ENCODE assay signal across 16 cellular contexts in the genomic region with DNA sequence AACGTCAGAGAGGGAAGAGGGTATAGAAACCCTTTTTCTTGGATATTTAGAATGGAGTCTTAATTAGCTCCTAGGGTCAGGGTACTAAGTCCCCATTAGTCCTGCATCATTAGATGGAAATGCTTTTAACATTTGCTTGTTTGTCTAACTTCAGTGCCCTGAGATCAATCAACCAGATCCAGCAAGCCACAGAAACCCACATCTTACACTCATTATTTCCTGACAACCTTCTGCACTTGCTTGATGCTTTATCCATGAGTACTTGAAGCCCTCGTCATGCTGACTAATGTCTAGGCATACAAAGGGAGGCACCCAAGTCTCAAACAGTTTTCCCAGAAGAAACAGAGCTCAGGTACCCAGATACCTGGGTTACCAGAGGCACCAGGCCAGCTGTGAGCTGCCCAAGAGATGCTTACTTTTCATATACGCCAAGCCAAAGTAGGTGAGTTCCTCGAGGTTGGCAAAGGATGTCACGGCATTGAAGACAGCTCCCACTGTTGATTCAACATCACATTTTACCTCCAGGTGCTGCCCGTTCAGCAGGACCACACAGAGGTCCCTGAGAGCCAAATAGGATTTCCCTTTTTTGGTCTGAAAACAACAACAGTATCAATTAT. TPM values are rescaled to one million over a fixed set of nuclear protein-coding genes. Genes with fewer than 3 reads are reported as not detected.
DNase-seq lines count a peak whose midpoint lies in the region; ATAC-seq, FAIRE-seq and TF ChIP-seq lines count a peak whose summit lies in the region.
"Had no signal": no experiment of that assay in that cellular context is flagged by ENCODE, and none has a peak within 500 bp of the region (broad histone marks: within the 10 kb centered on the region; RNA-seq: fewer than 3 reads in every experiment).

No MANE protein-coding gene starts in this region.

- H3K27me3 Mint-ChIP-seq in osteocyte (ENCODE audit: unreplicated experiment) = peaks cover 20% of the 10 kb centered on the region

- no peaks in the 10 kb centered on the region for H3K36me3 Mint-ChIP-seq in osteocyte (ENCODE audit: unreplicated experiment)
- H3K36me3 Mint-ChIP-seq: CD4-positive, CD25-positive, alpha-beta regulatory T cell had no signal

- TF ChIP-seq CTCF in bronchial epithelial cell (IDR thresholded peaks at IDR 0.05; ENCODE audit: insufficient read depth, low read length, severe bottlenecking) (no peak), osteocyte (IDR thresholded peaks at IDR 0.05) (no peak)

- H3K4me3 Mint-ChIP-seq in osteocyte (ENCODE audit: unreplicated experiment) = no peak overlapping the region
- H3K4me3 Mint-ChIP-seq: activated T-cell treated with anti-CD3 and anti-CD28 coated beads, Interleukin-2, amount 50 U/mL, for 4 hours; CD4-positive, CD25-positive, alpha-beta regulatory T cell had no signal

- no peaks in the 10 kb centered on the region for H3K27me3 ChIP-seq in bronchial epithelial cell (ENCODE audit: control insufficient read depth, insufficient read depth, low read length)
- H3K27me3 ChIP-seq: transverse colon had no signal

- DNase-seq in GM18507 (ENCODE audit: extremely low spot score, insufficient read length, low read depth) = no peak
- peak; percentile 33 for DNase-seq in bronchial epithelial cell (ENCODE audit: low read depth)
- DNase-seq in NCI-H526 treated with DMSO at 0.1 percent for 48 hours (lab: John Stamatoyannopoulos, UW) = no peak
- no peak for DNase-seq in osteocyte (ENCODE audit: extremely low spot score, unreplicated experiment)
- DNase-seq in HPDE6-E6E7 (ENCODE audit: extremely low spot score) = no peak
- no peak for DNase-seq in effector CD4-positive, alpha-beta T cell
- DNase-seq: activated T-cell treated with anti-CD3 and anti-CD28 coated beads, Interleukin-2, amount 50 U/mL, for 4 hours; CD4-positive, CD25-positive, alpha-beta regulatory T cell; H7; KBM-7; midbrain; NCI-H446; psoas muscle; transverse colon had no signal

- no peak overlapping the region for H3K27ac Mint-ChIP-seq in osteocyte (ENCODE audit: unreplicated experiment)
- H3K27ac Mint-ChIP-seq: CD4-positive, CD25-positive, alpha-beta regulatory T cell had no signal

- H3K9me3 Mint-ChIP-seq in osteocyte (ENCODE audit: unreplicated experiment) = no peaks in the 10 kb centered on the region
- H3K9me3 Mint-ChIP-seq: activated T-cell treated with anti-CD3 and anti-CD28 coated beads, Interleukin-2, amount 50 U/mL, for 4 hours; CD4-positive, CD25-positive, alpha-beta regulatory T cell had no signal

- ATAC-seq in GM21447 (IDR thresholded peaks at IDR 0.05; ENCODE audit: unreplicated experiment) (peak; percentile 76), HG03103 (IDR thresholded peaks at IDR 0.05; ENCODE audit: low read depth, unreplicated experiment) (peak; percentile 82)
- ATAC-seq: activated T-cell treated with anti-CD3 and anti-CD28 coated beads, Interleukin-2, amount 50 U/mL, for 4 hours; psoas muscle had no signal

- no peaks in the 10 kb centered on the region for H3K4me1 Mint-ChIP-seq in osteocyte (ENCODE audit: unreplicated experiment)
- H3K4me1 Mint-ChIP-seq: CD4-positive, CD25-positive, alpha-beta regulatory T cell had no signal

- no peak overlapping the region for H3K4me3 ChIP-seq in bronchial epithelial cell (ENCODE audit: low read depth, low read length)
- H3K4me3 ChIP-seq: psoas muscle, transverse colon had no signal

- no peaks in the 10 kb centered on the region for H3K36me3 ChIP-seq in bronchial epithelial cell (ENCODE audit: control insufficient read depth, insufficient read depth, low read length)
- H3K36me3 ChIP-seq: transverse colon had no signal

- peak; percentile 87 for FAIRE-seq in GM18507 (lab: Jason Lieb, UNC)
- FAIRE-seq in bronchial epithelial cell (lab: Jason Lieb, UNC) = no peak

RNA-seq across cellular contexts. Expression of gene FRMPD2, which starts 42.7 kb away (rescaled TPM):
- total RNA-seq in bronchial epithelial cell = under 0.01 and 0.13 TPM in 2 replicates
- total RNA-seq in osteocyte = not detected in 2 replicates
- total RNA-seq: activated T-cell treated with anti-CD3 and anti-CD28 coated beads, Interleukin-2, amount 50 U/mL, for 4 hours; CD4-positive, CD25-positive, alpha-beta regulatory T cell; H7; psoas muscle had no signal
